Comparison of ENCODE assay signal across 10 cellular contexts in the genomic region with DNA sequence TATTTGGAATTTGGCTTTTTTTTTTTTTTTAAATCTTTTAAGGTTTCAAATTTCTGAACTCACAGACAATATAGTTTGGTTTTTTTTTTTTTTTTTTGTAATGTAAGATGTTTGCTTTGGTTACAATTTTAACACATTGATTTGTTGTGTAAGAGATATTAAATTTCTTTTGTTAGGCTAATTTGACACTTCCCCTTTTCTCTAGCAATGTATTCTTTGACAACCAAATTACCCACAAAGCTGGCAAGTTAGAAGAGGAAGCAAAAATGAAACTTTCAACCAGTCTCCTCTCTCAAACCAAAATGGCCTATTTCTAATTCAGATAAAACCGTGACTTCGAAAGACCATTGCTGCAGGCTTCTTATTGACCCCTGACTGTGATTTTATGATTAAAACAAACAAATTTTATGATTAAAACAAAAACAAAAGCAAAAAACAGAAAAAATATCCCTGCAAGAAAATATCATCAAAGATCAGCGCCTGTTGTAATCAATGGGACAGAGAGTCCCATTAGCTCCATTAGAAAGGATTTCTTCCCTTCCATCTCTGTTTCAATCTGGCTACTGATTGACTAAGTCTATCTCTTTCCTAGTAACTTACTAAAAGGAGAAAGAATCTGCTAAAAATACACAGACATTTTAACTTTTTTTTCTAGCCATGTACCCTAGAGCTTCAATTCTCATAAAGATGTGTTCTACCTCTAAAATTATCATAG.
DNase-seq lines count a peak whose midpoint lies in the region; ATAC-seq lines count a peak whose summit lies in the region.
"Had no signal": no experiment of that assay in that cellular context is flagged by ENCODE, and none has a peak within 500 bp of the region (broad histone marks: within the 10 kb centered on the region; RNA-seq: fewer than 3 reads in every experiment).

No MANE protein-coding gene starts in this region.

- ATAC-seq in GM19328 (IDR thresholded peaks at IDR 0.05; ENCODE audit: unreplicated experiment) (peak; percentile 97), HG02943 (IDR thresholded peaks at IDR 0.05; ENCODE audit: low read depth, unreplicated experiment) (peak; percentile 89)
- ATAC-seq in stimulated activated memory B cell treated with anti-CD40 and anti-IgM and Interleukin-4, amounts not matched to agents 10 μg/mL and 1 μg/mL and 100 μg/mL, for 72 hours, result peak; percentile 90
- ATAC-seq: left lobe of liver had no signal

- no peaks in the 10 kb centered on the region for H3K27me3 Mint-ChIP-seq in stimulated activated memory B cell treated with anti-CD40 and anti-IgM and Interleukin-4, amounts not matched to agents 10 μg/mL and 1 μg/mL and 100 μg/mL, for 72 hours

- peak; percentile 9 for DNase-seq in NCI-H2171 (lab: John Stamatoyannopoulos, UW)
- no peak for DNase-seq in C1 segment of cervical spinal cord (lab: John Stamatoyannopoulos, UW)
- DNase-seq in HUDEP-2 (lab: John Stamatoyannopoulos, UW; ENCODE audit: unreplicated experiment in 76 of 76), result no peak
- DNase-seq in ecto neural progenitor cell (ENCODE audit: low spot score), result no peak
- DNase-seq: NCI-H2227 treated with DMSO at 0.1 percent for 48 hours; stimulated activated CD4-positive, alpha-beta T cell treated with anti-CD3 and anti-CD28 coated beads, Interleukin-4, amount 100 ng/mL, for 1 hour had no signal

- H3K36me3 Mint-ChIP-seq in stimulated activated memory B cell treated with anti-CD40 and anti-IgM and Interleukin-4, amounts not matched to agents 10 μg/mL and 1 μg/mL and 100 μg/mL, for 72 hours, result peaks cover 6% of the 10 kb centered on the region

- peaks cover 24% of the 10 kb centered on the region for H3K4me1 Mint-ChIP-seq in stimulated activated memory B cell treated with anti-CD40 and anti-IgM and Interleukin-4, amounts not matched to agents 10 μg/mL and 1 μg/mL and 100 μg/mL, for 72 hours

- peak overlapping the region; percentile 76 for H3K27ac Mint-ChIP-seq in stimulated activated memory B cell treated with anti-CD40 and anti-IgM and Interleukin-4, amounts not matched to agents 10 μg/mL and 1 μg/mL and 100 μg/mL, for 72 hours

- peak overlapping the region; percentile 50 for H3K4me3 Mint-ChIP-seq in stimulated activated memory B cell treated with anti-CD40 and anti-IgM and Interleukin-4, amounts not matched to agents 10 μg/mL and 1 μg/mL and 100 μg/mL, for 72 hours

- peaks cover 3% of the 10 kb centered on the region for H3K9me3 Mint-ChIP-seq in stimulated activated memory B cell treated with anti-CD40 and anti-IgM and Interleukin-4, amounts not matched to agents 10 μg/mL and 1 μg/mL and 100 μg/mL, for 72 hours
